1 cellular context compared by ENCODE assay signal in genomic region chr1:74729741-74730478, GRCh38.
TF ChIP-seq lines count a peak whose summit lies in the region.

No MANE protein-coding gene starts in this region.

TF ChIP-seq in liver, 16 proteins besides CTCF, POLR2A, EP300 and RAD21 (continued from another document):
- TF ChIP-seq HNF4A (conservative IDR thresholded peaks at IDR 0.05): peak in 1 of 2 donors; percentile 66
- TF ChIP-seq MAX (IDR thresholded peaks at IDR 0.05): peak; percentile 18
- TF ChIP-seq, protein P1, sequence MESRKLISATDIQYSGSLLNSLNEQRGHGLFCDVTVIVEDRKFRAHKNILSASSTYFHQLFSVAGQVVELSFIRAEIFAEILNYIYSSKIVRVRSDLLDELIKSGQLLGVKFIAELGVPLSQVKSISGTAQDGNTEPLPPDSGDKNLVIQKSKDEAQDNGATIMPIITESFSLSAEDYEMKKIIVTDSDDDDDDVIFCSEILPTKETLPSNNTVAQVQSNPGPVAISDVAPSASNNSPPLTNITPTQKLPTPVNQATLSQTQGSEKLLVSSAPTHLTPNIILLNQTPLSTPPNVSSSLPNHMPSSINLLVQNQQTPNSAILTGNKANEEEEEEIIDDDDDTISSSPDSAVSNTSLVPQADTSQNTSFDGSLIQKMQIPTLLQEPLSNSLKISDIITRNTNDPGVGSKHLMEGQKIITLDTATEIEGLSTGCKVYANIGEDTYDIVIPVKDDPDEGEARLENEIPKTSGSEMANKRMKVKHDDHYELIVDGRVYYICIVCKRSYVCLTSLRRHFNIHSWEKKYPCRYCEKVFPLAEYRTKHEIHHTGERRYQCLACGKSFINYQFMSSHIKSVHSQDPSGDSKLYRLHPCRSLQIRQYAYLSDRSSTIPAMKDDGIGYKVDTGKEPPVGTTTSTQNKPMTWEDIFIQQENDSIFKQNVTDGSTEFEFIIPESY (IDR thresholded peaks at IDR 0.05): peak; percentile 28
- peak in 1 of 2 donors; percentile 62 for TF ChIP-seq RXRA (IDR thresholded peaks at IDR 0.05)
- no peak for TF ChIP-seq TAF1 (conservative IDR thresholded peaks at IDR 0.05)
- TF ChIP-seq ATF3 (IDR thresholded peaks at IDR 0.05): no peak
- no peak for TF ChIP-seq GABPA (IDR thresholded peaks at IDR 0.05 in 1 of 2, conservative IDR thresholded peaks at IDR 0.05 in 1 of 2)
- TF ChIP-seq SP1 (IDR thresholded peaks at IDR 0.05): no peak
- no peak for TF ChIP-seq FOXA2 (IDR thresholded peaks at IDR 0.05)
- TF ChIP-seq, protein P2, sequence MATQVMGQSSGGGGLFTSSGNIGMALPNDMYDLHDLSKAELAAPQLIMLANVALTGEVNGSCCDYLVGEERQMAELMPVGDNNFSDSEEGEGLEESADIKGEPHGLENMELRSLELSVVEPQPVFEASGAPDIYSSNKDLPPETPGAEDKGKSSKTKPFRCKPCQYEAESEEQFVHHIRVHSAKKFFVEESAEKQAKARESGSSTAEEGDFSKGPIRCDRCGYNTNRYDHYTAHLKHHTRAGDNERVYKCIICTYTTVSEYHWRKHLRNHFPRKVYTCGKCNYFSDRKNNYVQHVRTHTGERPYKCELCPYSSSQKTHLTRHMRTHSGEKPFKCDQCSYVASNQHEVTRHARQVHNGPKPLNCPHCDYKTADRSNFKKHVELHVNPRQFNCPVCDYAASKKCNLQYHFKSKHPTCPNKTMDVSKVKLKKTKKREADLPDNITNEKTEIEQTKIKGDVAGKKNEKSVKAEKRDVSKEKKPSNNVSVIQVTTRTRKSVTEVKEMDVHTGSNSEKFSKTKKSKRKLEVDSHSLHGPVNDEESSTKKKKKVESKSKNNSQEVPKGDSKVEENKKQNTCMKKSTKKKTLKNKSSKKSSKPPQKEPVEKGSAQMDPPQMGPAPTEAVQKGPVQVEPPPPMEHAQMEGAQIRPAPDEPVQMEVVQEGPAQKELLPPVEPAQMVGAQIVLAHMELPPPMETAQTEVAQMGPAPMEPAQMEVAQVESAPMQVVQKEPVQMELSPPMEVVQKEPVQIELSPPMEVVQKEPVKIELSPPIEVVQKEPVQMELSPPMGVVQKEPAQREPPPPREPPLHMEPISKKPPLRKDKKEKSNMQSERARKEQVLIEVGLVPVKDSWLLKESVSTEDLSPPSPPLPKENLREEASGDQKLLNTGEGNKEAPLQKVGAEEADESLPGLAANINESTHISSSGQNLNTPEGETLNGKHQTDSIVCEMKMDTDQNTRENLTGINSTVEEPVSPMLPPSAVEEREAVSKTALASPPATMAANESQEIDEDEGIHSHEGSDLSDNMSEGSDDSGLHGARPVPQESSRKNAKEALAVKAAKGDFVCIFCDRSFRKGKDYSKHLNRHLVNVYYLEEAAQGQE (IDR thresholded peaks at IDR 0.05): peak; percentile 40
- TF ChIP-seq EGR1 (IDR thresholded peaks at IDR 0.05; ENCODE audit: low read depth in 2 of 2): no peak
